In genomic region chr3:113546414-113546893, GRCh38 we compare ENCODE assay signal across 1 cellular context.
TF ChIP-seq lines count a peak whose summit lies in the region.

No MANE protein-coding gene starts in this region.

TF ChIP-seq in GM12878, 131 proteins besides CTCF, POLR2A, EP300 and RAD21 (continued from another document):
- no peak for TF ChIP-seq CEBPZ (IDR thresholded peaks at IDR 0.05; ENCODE audit: low read depth, low read length)
- peak; percentile 57; the same call in 1 of the 2 replicates for TF ChIP-seq IKZF1 (conservative IDR thresholded peaks at IDR 0.05)
- peak; percentile 65 for TF ChIP-seq SKIL (IDR thresholded peaks at IDR 0.05; ENCODE audit: low read depth, poor library complexity, severe bottlenecking)
- TF ChIP-seq RFX5 (IDR thresholded peaks at IDR 0.05; ENCODE audit: low read depth, low read length): peak; percentile 73
- TF ChIP-seq YY1 (IDR thresholded peaks at IDR 0.05; ENCODE audit: low read depth, low read length): peak; percentile 48; the same call in 1 of the 2 replicates
- peak; percentile 65; the same call in 1 of the 2 replicates for TF ChIP-seq CBX5 (IDR thresholded peaks at IDR 0.05; ENCODE audit: low read depth)
- TF ChIP-seq NR2C1 (IDR thresholded peaks at IDR 0.05): no peak
- TF ChIP-seq CHD4 (IDR thresholded peaks at IDR 0.05): no peak
- TF ChIP-seq NBN (IDR thresholded peaks at IDR 0.05): peak; percentile 76; the same call in 1 of the 2 replicates
- peak; percentile 92 for TF ChIP-seq ATF7 (IDR thresholded peaks at IDR 0.05; ENCODE audit: low read depth)
- peak; percentile 88 for TF ChIP-seq RUNX3 (IDR thresholded peaks at IDR 0.05; ENCODE audit: low read length)
- no peak for TF ChIP-seq ZBTB11 (CRISPR knock-in tag; IDR thresholded peaks at IDR 0.05)
- no peak for TF ChIP-seq E2F8 (IDR thresholded peaks at IDR 0.05; ENCODE audit: low read depth, partially characterized antibody)
- TF ChIP-seq ASH2L (IDR thresholded peaks at IDR 0.05; ENCODE audit: borderline replicate concordance, low read depth): 0 out of 2 replicates have a peak, but pooled peaks have one; percentile 55
- TF ChIP-seq FOXM1 (IDR thresholded peaks at IDR 0.05; ENCODE audit: low read depth, low read length): peak; percentile 63; the same call in 1 of the 2 replicates
- no peak for TF ChIP-seq TAF1 (IDR thresholded peaks at IDR 0.05; ENCODE audit: borderline replicate concordance, low read depth, low read length)
- no peak for TF ChIP-seq TBL1XR1 (IDR thresholded peaks at IDR 0.05; ENCODE audit: low read depth, low read length)
- peak; percentile 74 for TF ChIP-seq NFIC (IDR thresholded peaks at IDR 0.05; ENCODE audit: low read depth, low read length)
- TF ChIP-seq MTA3 (IDR thresholded peaks at IDR 0.05; ENCODE audit: borderline replicate concordance, low read length): peak; percentile 79; the same call in 1 of the 2 replicates
- peak; percentile 50 for TF ChIP-seq PKNOX1 (IDR thresholded peaks at IDR 0.05)
- peak; percentile 85 for TF ChIP-seq ATF2 (IDR thresholded peaks at IDR 0.05; ENCODE audit: low read length)
- TF ChIP-seq ZSCAN29 (IDR thresholded peaks at IDR 0.05): no peak
- TF ChIP-seq MEF2A (IDR thresholded peaks at IDR 0.05; ENCODE audit: insufficient read depth, low read depth, low read length): peak; percentile 87
- peak; percentile 44; the same call in 1 of the 2 replicates for TF ChIP-seq EED (IDR thresholded peaks at IDR 0.05; ENCODE audit: low read depth)
- no peak for TF ChIP-seq IRF5 (IDR thresholded peaks at IDR 0.05; ENCODE audit: borderline replicate concordance)
- TF ChIP-seq IKZF2 (IDR thresholded peaks at IDR 0.05): peak; percentile 91 to 93
- TF ChIP-seq ZBED1 (IDR thresholded peaks at IDR 0.05; ENCODE audit: borderline replicate concordance): peak; percentile 50; the same call in 1 of the 2 replicates
- no peak for TF ChIP-seq GABPA (IDR thresholded peaks at IDR 0.05; ENCODE audit: low read depth)
- peak; percentile 79 for TF ChIP-seq MEF2B (IDR thresholded peaks at IDR 0.05; ENCODE audit: partially characterized antibody, poor library complexity, severe bottlenecking)
- TF ChIP-seq CREM (IDR thresholded peaks at IDR 0.05; ENCODE audit: low read depth): peak; percentile 43; the same call in 1 of the 2 replicates
- no peak for TF ChIP-seq E4F1 (IDR thresholded peaks at IDR 0.05; ENCODE audit: borderline replicate concordance, partially characterized antibody)
- 0 out of 2 replicates have a peak, but pooled peaks have one; percentile 15 for TF ChIP-seq DPF2 (IDR thresholded peaks at IDR 0.05)
